12 cellular contexts compared by ENCODE assay signal in genomic region chr5:19555876-19556275, GRCh38.
DNase-seq lines count a peak whose midpoint lies in the region; TF ChIP-seq lines count a peak whose summit lies in the region.
"Had no signal": no experiment of that assay in that cellular context is flagged by ENCODE, and none has a peak within 500 bp of the region (broad histone marks: within the 10 kb centered on the region; RNA-seq: fewer than 3 reads in every experiment).

No MANE protein-coding gene starts in this region.

- H3K4me3 ChIP-seq in astrocyte of the spinal cord (ENCODE audit: low read depth, low read length) (no peak overlapping the region), skeletal muscle cell (ENCODE audit: low read depth, low read length) (no peak overlapping the region)
- H3K4me3 ChIP-seq: A549 had no signal

- TF ChIP-seq CTCF in astrocyte of the spinal cord (IDR thresholded peaks at IDR 0.05; ENCODE audit: low read depth, low read length), result no peak

- DNase-seq in ELR (ENCODE audit: low read depth) (peak; percentile 17), M059J (ENCODE audit: low read depth) (peak; percentile 23), astrocyte of the spinal cord (ENCODE audit: low read depth, low spot score) (peak; percentile 32), skeletal muscle cell (ENCODE audit: low read depth) (peak; percentile 56), NCI-H69 (lab: John Stamatoyannopoulos, UW) (no peak), NOMO-1 (lab: John Stamatoyannopoulos, UW; ENCODE audit: unreplicated experiment in 2 of 2) (no peak), NCI-H1417 treated with DMSO at 0.1 percent for 48 hours (lab: John Stamatoyannopoulos, UW) (no peak)
- DNase-seq: CD8-positive, alpha-beta T cell; COR-L47; DMS153; DMS79 treated with DMSO at 0.1 percent for 48 hours had no signal

- in situ Hi-C loops in astrocyte of the spinal cord (cut with HindIII; ENCODE audit: low sequenced_read_pairs), result no loop called here

Comparison
In these comparisons a context has a peak if more than half of its experiments do, and no peak if none do; other contexts are left out.
1. DNase-seq: peak in ELR (single experiment), M059J (single experiment), astrocyte of the spinal cord (single experiment) and skeletal muscle cell (single experiment); none in NCI-H69 (single experiment), NOMO-1 (0 of 2) and NCI-H1417 treated with DMSO at 0.1 percent for 48 hours (single experiment).